8 cellular contexts compared by ENCODE assay signal in the genomic region with DNA sequence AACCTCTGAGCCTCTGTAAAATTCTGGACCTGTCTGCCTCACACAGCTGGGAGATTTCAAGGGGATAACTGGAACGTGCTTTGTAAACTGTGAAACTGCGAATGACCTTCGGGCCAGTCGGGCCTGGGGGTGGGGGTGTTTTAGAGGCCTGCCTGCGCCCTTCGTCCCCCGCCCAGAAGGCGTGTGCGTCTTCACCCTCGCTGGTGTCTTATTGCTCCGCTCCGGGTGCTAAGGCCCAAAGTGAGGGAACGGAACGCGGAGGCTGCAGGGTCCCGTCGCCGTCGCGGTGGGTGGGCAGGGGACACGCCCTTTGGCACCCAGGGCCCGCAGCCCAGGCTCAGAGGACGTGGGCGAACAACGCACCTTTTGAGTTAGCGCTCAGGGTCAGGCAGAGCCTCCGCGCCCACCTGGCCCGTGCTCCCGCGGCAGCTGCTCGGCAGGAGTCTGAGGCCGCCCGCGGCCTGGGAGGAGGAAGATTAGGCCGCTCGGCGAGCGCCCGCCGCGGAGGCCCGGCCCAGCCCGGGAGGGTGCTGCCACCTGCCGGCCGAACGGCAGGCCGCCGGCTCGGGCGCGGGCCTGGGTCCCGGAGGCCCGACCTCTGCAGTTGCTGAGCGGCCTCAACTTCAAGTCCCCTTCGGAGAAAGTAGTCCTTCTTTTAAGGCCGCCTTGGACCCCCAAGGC. TPM values are rescaled to one million over a fixed set of nuclear protein-coding genes. Genes with fewer than 3 reads are reported as not detected.
DNase-seq lines count a peak whose midpoint lies in the region; ATAC-seq and TF ChIP-seq lines count a peak whose summit lies in the region.

No MANE protein-coding gene starts in this region.

- H3K4me2 ChIP-seq in BLaER1 treated with 17β-estradiol and CSF1 and Interleukin-3, amounts not matched to agents 10 nM and 100 nM, result peak overlapping the region; percentile 65 to 94 (median 74)

- H3K4me1 Mint-ChIP-seq in activated CD8-positive, alpha-beta T cell treated with anti-CD3 and anti-CD28 coated beads for 36 hours (ENCODE audit: low read depth), result peaks cover 21% of the 10 kb centered on the region

- H3K36me3 Mint-ChIP-seq in activated CD8-positive, alpha-beta T cell treated with anti-CD3 and anti-CD28 coated beads for 36 hours (ENCODE audit: low read depth), result peaks cover 5% of the 10 kb centered on the region

- intact Hi-C loops in activated CD8-positive, alpha-beta T cell treated with anti-CD3 and anti-CD28 coated beads for 36 hours (cut with micrococcal nuclease), result loop anchor here (5.0 kb wide), 1 partner anchor 99 kb away; no protein-coding TSS in a partner anchor

- ATAC-seq in activated CD8-positive, alpha-beta T cell treated with anti-CD3 and anti-CD28 coated beads for 36 hours, result peak; percentile 68
- no peak for ATAC-seq in HG02840 (IDR thresholded peaks at IDR 0.05; ENCODE audit: low FRiP score, unreplicated experiment)

- H3K4me3 Mint-ChIP-seq in activated CD8-positive, alpha-beta T cell treated with anti-CD3 and anti-CD28 coated beads for 36 hours, result peak overlapping the region; percentile 33

- CTCF ChIA-PET in activated CD8-positive, alpha-beta T cell treated with anti-CD3 and anti-CD28 coated beads for 36 hours (lab: Charles Lee), result interaction anchor here (0.6 to 6.7 kb wide), 52 partner anchors 9 to 247 kb away, joined by 3 to 119 read pairs (median 5); partner anchors contain the start of genes ACBD4, C1QL1, EFTUD2 and KIF18B

- POLR2A ChIA-PET in activated CD8-positive, alpha-beta T cell treated with anti-CD3 and anti-CD28 coated beads for 36 hours (lab: Charles Lee), result interaction anchor here (0.6 to 3.8 kb wide), 8 partner anchors 12 to 123 kb away, joined by 3 to 21 read pairs (median 6); partner anchors contain the start of genes EFTUD2 and KIF18B

- peaks cover 9 to 37% (median 19%) of the 10 kb centered on the region in 11 experiments for H3K36me3 ChIP-seq in BLaER1 treated with 17β-estradiol and CSF1 and Interleukin-3, amounts not matched to agents 10 nM and 100 nM
- H3K36me3 ChIP-seq in HAP-1 (replicated peaks), result no peaks in the 10 kb centered on the region; the same call in 1 of the 2 replicates
- peaks cover 0 to 10% of the 10 kb centered on the region in 2 donors for H3K36me3 ChIP-seq in duodenal mucosa (ENCODE audit: control insufficient read depth in 1 of 2, insufficient read depth in 2 of 2, low read length in 2 of 2)

- H3K4me3 ChIP-seq in BLaER1 treated with 17β-estradiol and CSF1 and Interleukin-3, amounts not matched to agents 10 nM and 100 nM, result peak overlapping the region; percentile 22 to 63 (median 35); a peak in 13 of 20 replicates
- H3K4me3 ChIP-seq in HAP-1 (peak overlapping the region; percentile 11), duodenal mucosa (ENCODE audit: low read depth in 1 of 2, low read length in 2 of 2) (peak overlapping the region; percentile 61 to 66)

- no peaks in the 10 kb centered on the region for H3K9me3 Mint-ChIP-seq in activated CD8-positive, alpha-beta T cell treated with anti-CD3 and anti-CD28 coated beads for 36 hours

- peak overlapping the region in 8 of 11 experiments; percentile 16 to 71 (median 42); a peak in 15 of 22 replicates for H3K9ac ChIP-seq in BLaER1 treated with 17β-estradiol and CSF1 and Interleukin-3, amounts not matched to agents 10 nM and 100 nM
- H3K9ac ChIP-seq in duodenal mucosa (ENCODE audit: low read depth in 1 of 2, low read length in 2 of 2), result peak overlapping the region; percentile 52 to 76

- TF ChIP-seq CTCF in activated CD8-positive, alpha-beta T cell treated with anti-CD3 and anti-CD28 coated beads for 36 hours (IDR thresholded peaks at IDR 0.05), result peak; percentile 96

- H3K27ac Mint-ChIP-seq in activated CD8-positive, alpha-beta T cell treated with anti-CD3 and anti-CD28 coated beads for 36 hours, result no peak overlapping the region

- DNase-seq in HAP-1 (ENCODE audit: low spot score in 2 of 2) (peak; percentile 63 to 81), NCI-H510A (lab: John Stamatoyannopoulos, UW) (peak; percentile 53), medulla oblongata (ENCODE audit: extremely low spot score) (peak; percentile 51)
- peak; percentile 65 for DNase-seq in activated CD8-positive, alpha-beta T cell treated with anti-CD3 and anti-CD28 coated beads for 36 hours
- peak; percentile 23 for DNase-seq in stimulated activated CD8-positive, alpha-beta memory T cell treated with anti-CD3 and anti-CD28 coated beads, Interleukin-12 subunit alpha, Interleukin-12 subunit beta, amount 100 ng/mL, for 24 hours (ENCODE audit: extremely low read depth)

- H3K27me3 Mint-ChIP-seq in activated CD8-positive, alpha-beta T cell treated with anti-CD3 and anti-CD28 coated beads for 36 hours, result peaks cover 33% of the 10 kb centered on the region

- no peaks in the 10 kb centered on the region for H3K9me3 ChIP-seq in BLaER1 treated with 17β-estradiol and CSF1 and Interleukin-3, amounts not matched to agents 10 nM and 100 nM (replicated peaks in 1 of 11)
- no peaks in the 10 kb centered on the region for H3K9me3 ChIP-seq in HAP-1
- H3K9me3 ChIP-seq in duodenal mucosa (ENCODE audit: control insufficient read depth in 1 of 2, low read length in 2 of 2), result no peaks in the 10 kb centered on the region

- H4K20me1 ChIP-seq in BLaER1 treated with 17β-estradiol and CSF1 and Interleukin-3, amounts not matched to agents 10 nM and 100 nM, result peaks cover 0 to 78% (median 55%) of the 10 kb centered on the region in 11 experiments; a peak in 19 of 22 replicates

- peaks cover 22 to 36% (median 28%) of the 10 kb centered on the region in 10 experiments; a peak in 19 of 20 replicates for H3K4me1 ChIP-seq in BLaER1 treated with 17β-estradiol and CSF1 and Interleukin-3, amounts not matched to agents 10 nM and 100 nM
- peaks cover 16% of the 10 kb centered on the region for H3K4me1 ChIP-seq in HAP-1
- H3K4me1 ChIP-seq in duodenal mucosa (ENCODE audit: control insufficient read depth in 1 of 2, insufficient read depth in 2 of 2, low read length in 2 of 2), result peaks cover 13 to 28% of the 10 kb centered on the region in 2 donors

- in situ Hi-C loops in HAP-1 (cut with MboI; ENCODE audit: low sequenced_read_pairs), result no loop called here

- H3K27ac ChIP-seq in BLaER1 treated with 17β-estradiol and CSF1 and Interleukin-3, amounts not matched to agents 10 nM and 100 nM, result no peak overlapping the region
- H3K27ac ChIP-seq in duodenal mucosa (ENCODE audit: low read depth, low read length), result peak overlapping the region; percentile 69

- H3K27me3 ChIP-seq in BLaER1 treated with 17β-estradiol and CSF1 and Interleukin-3, amounts not matched to agents 10 nM and 100 nM, result peaks cover 50 to 60% (median 55%) of the 10 kb centered on the region in 11 experiments
- H3K27me3 ChIP-seq in HAP-1 (ENCODE audit: low read depth), result no peaks in the 10 kb centered on the region
- peaks cover 24 to 25% of the 10 kb centered on the region in 2 donors for H3K27me3 ChIP-seq in duodenal mucosa (ENCODE audit: control insufficient read depth in 1 of 2, insufficient read depth in 2 of 2, low read length in 2 of 2)

RNA-seq across cellular contexts. Expression of gene DCAKD, which starts 29.7 kb away (rescaled TPM):
- 10 to 100 TPM; 34.3 to 35.8 TPM for total RNA-seq in activated CD8-positive, alpha-beta T cell treated with anti-CD3 and anti-CD28 coated beads for 36 hours

RNA-seq across cellular contexts. Expression of gene NMT1, which starts 39.4 kb away (rescaled TPM):
- 100 to 1,000 TPM; 156 to 169 TPM for total RNA-seq in activated CD8-positive, alpha-beta T cell treated with anti-CD3 and anti-CD28 coated beads for 36 hours

RNA-seq across cellular contexts. Expression of gene C1QL1, which starts 53.6 kb away (rescaled TPM):
- not detected for total RNA-seq in activated CD8-positive, alpha-beta T cell treated with anti-CD3 and anti-CD28 coated beads for 36 hours

Comparison
In these comparisons a context has a peak if more than half of its experiments do, and no peak if none do; other contexts are left out.
1. H3K4me3 ChIP-seq: peak in every context shown above with its lines; median percentile 64 in duodenal mucosa; 35 in BLaER1 treated with 17β-estradiol and CSF1 and Interleukin-3, amounts not matched to agents 10 nM and 100 nM; 11 in HAP-1.